ENCODE assay signal across 8 cellular contexts in genomic region chr3:114290911-114291901, GRCh38. TPM values are rescaled to one million over a fixed set of nuclear protein-coding genes. Genes with fewer than 3 reads are reported as not detected.
DNase-seq lines count a peak whose midpoint lies in the region; ATAC-seq and TF ChIP-seq lines count a peak whose summit lies in the region.

No MANE protein-coding gene starts in this region.

- DNase-seq in GM12864 (ENCODE audit: low read depth) (peak; percentile 78), H4 (ENCODE audit: low spot score) (peak; percentile 67), SK-N-SH (peak; percentile 70), left ventricle myocardium inferior (peak; percentile 33), gastrocnemius medialis (peak in 1 of 2 donors; percentile 27), NCI-H128 (lab: John Stamatoyannopoulos, UW; ENCODE audit: unreplicated experiment) (no peak)
- peak; percentile 93 for DNase-seq in activated naive CD4-positive, alpha-beta T cell treated with anti-CD3 and anti-CD28 coated beads for 36 hours

- POLR2A ChIA-PET in SK-N-SH (lab: Yijun Ruan, JAX): no interaction called here

- H3K4me1 ChIP-seq in KMS-11 (ENCODE audit: low read depth, poor library complexity, severe bottlenecking): peaks cover 34% of the 10 kb centered on the region
- no peaks in the 10 kb centered on the region for H3K4me1 ChIP-seq in SK-N-SH (ENCODE audit: control insufficient read depth in 1 of 2, insufficient read depth in 2 of 2, low read depth in 1 of 2, low read length in 1 of 2)
- H3K4me1 ChIP-seq in left ventricle myocardium inferior: no peaks in the 10 kb centered on the region
- H3K4me1 ChIP-seq in gastrocnemius medialis: no peaks in the 10 kb centered on the region

- peak; percentile 92 for TF ChIP-seq CTCF in GM12864 (IDR thresholded peaks at IDR 0.05; ENCODE audit: low read depth, low read length, missing control alignments)
- peak; percentile 98 for TF ChIP-seq CTCF in KMS-11 (conservative IDR thresholded peaks at IDR 0.05; ENCODE audit: low read depth, low read length)
- peak; percentile 70 for TF ChIP-seq CTCF in SK-N-SH (IDR thresholded peaks at IDR 0.05)
- TF ChIP-seq CTCF in left ventricle myocardium inferior (IDR thresholded peaks at IDR 0.05; ENCODE audit: borderline replicate concordance): peak; percentile 71
- TF ChIP-seq CTCF in gastrocnemius medialis (IDR thresholded peaks at IDR 0.05 in 4 of 5, conservative IDR thresholded peaks at IDR 0.05 in 1 of 5): peak; percentile 47 to 71 (median 65)

- H3K27ac Mint-ChIP-seq in activated naive CD4-positive, alpha-beta T cell treated with anti-CD3 and anti-CD28 coated beads for 36 hours: peak overlapping the region; percentile 85

- H3K4me2 ChIP-seq in KMS-11: peak overlapping the region; percentile 76
- no peak overlapping the region for H3K4me2 ChIP-seq in SK-N-SH

- no peaks in the 10 kb centered on the region for H3K36me3 ChIP-seq in KMS-11 (ENCODE audit: insufficient read depth)
- H3K36me3 ChIP-seq in SK-N-SH (replicated peaks in 1 of 2; ENCODE audit: control insufficient read depth in 1 of 2, insufficient read depth in 2 of 2, low read length in 1 of 2): no peaks in the 10 kb centered on the region
- H3K36me3 ChIP-seq in left ventricle myocardium inferior: no peaks in the 10 kb centered on the region
- H3K36me3 ChIP-seq in gastrocnemius medialis: no peaks in the 10 kb centered on the region

- peak in 1 of 2 donors; percentile 30 for ATAC-seq in gastrocnemius medialis

- H2AFZ ChIP-seq in KMS-11 (ENCODE audit: low read depth) (peak overlapping the region; percentile 80), SK-N-SH (ENCODE audit: low read depth) (no peak overlapping the region)

- intact Hi-C loops in activated naive CD4-positive, alpha-beta T cell treated with anti-CD3 and anti-CD28 coated beads for 36 hours (cut with micrococcal nuclease): loop anchor here (1.0 to 2.0 kb wide), 5 partner anchors 45 to 139 kb away; no protein-coding TSS in a partner anchor
- intact Hi-C loops in left ventricle myocardium inferior (cut with micrococcal nuclease) (no loop called here), gastrocnemius medialis (cut with DNase I; ENCODE audit: low total_unique reads) (no loop called here)

- no peaks in the 10 kb centered on the region for H3K9me3 ChIP-seq in SK-N-SH
- H3K9me3 ChIP-seq in left ventricle myocardium inferior (replicated peaks): no peaks in the 10 kb centered on the region
- no peaks in the 10 kb centered on the region for H3K9me3 ChIP-seq in gastrocnemius medialis

- peak; percentile 38 for TF ChIP-seq RAD21 in SK-N-SH (IDR thresholded peaks at IDR 0.05; ENCODE audit: low read length)

- no peaks in the 10 kb centered on the region for H3K27me3 Mint-ChIP-seq in activated naive CD4-positive, alpha-beta T cell treated with anti-CD3 and anti-CD28 coated beads for 36 hours (ENCODE audit: low read depth)

- no peaks in the 10 kb centered on the region for H3F3A ChIP-seq in SK-N-SH (replicated peaks; ENCODE audit: insufficient read depth)

- H3K9ac ChIP-seq in KMS-11 (peak overlapping the region; percentile 81), SK-N-SH (no peak overlapping the region)

- CTCF ChIA-PET in SK-N-SH (lab: Yijun Ruan, JAX): interaction anchor here (0.8 to 1.5 kb wide), 10 partner anchors 15 to 211 kb away, joined by 3 to 9 read pairs (median 4); no protein-coding TSS in a partner anchor
- CTCF ChIA-PET in activated naive CD4-positive, alpha-beta T cell treated with anti-CD3 and anti-CD28 coated beads for 36 hours (lab: Charles Lee): interaction anchor here (0.5 to 3.3 kb wide), 40 partner anchors 10 to 509 kb away, joined by 3 to 25 read pairs (median 5); no protein-coding TSS in a partner anchor

- H3K27ac ChIP-seq in KMS-11: peak overlapping the region; percentile 97
- H3K27ac ChIP-seq in SK-N-SH (ENCODE audit: low read depth in 2 of 2, low read length in 1 of 2): no peak overlapping the region
- H3K27ac ChIP-seq in left ventricle myocardium inferior (replicated peaks): no peak overlapping the region
- H3K27ac ChIP-seq in gastrocnemius medialis: no peak overlapping the region

- no peaks in the 10 kb centered on the region for H3K36me3 Mint-ChIP-seq in activated naive CD4-positive, alpha-beta T cell treated with anti-CD3 and anti-CD28 coated beads for 36 hours (ENCODE audit: low read depth)

- in situ Hi-C loops in gastrocnemius medialis (cut with MboI; ENCODE audit: low sequenced_read_pairs in 4 of 4): no loop called here

- peak overlapping the region; percentile 33 for H3K4me3 Mint-ChIP-seq in activated naive CD4-positive, alpha-beta T cell treated with anti-CD3 and anti-CD28 coated beads for 36 hours

- H4K20me1 ChIP-seq in KMS-11 (ENCODE audit: insufficient read depth) (no peaks in the 10 kb centered on the region), SK-N-SH (ENCODE audit: insufficient read depth) (no peaks in the 10 kb centered on the region)

- WGBS in SK-N-SH (ENCODE audit: low lambda C conversion rate): 66% methylated on average over 10 of the region's 23 CpGs

- TF ChIP-seq POLR2A in gastrocnemius medialis (IDR thresholded peaks at IDR 0.05): no peak

- H3K27me3 ChIP-seq in KMS-11 (ENCODE audit: insufficient read depth, low read depth): no peaks in the 10 kb centered on the region
- no peaks in the 10 kb centered on the region for H3K27me3 ChIP-seq in SK-N-SH (ENCODE audit: insufficient read depth)
- H3K27me3 ChIP-seq in left ventricle myocardium inferior (ENCODE audit: low read depth): no peaks in the 10 kb centered on the region
- no peaks in the 10 kb centered on the region for H3K27me3 ChIP-seq in gastrocnemius medialis

- H3K9me3 Mint-ChIP-seq in activated naive CD4-positive, alpha-beta T cell treated with anti-CD3 and anti-CD28 coated beads for 36 hours: no peaks in the 10 kb centered on the region

- TF ChIP-seq EP300 in SK-N-SH (IDR thresholded peaks at IDR 0.05; ENCODE audit: borderline replicate concordance in 1 of 2, low read depth in 1 of 2, low read length in 1 of 2): no peak

- H3K79me2 ChIP-seq in KMS-11 (ENCODE audit: insufficient read depth, low read depth): no peaks in the 10 kb centered on the region
- H3K79me2 ChIP-seq in SK-N-SH (ENCODE audit: insufficient read depth): no peaks in the 10 kb centered on the region

- H3K4me3 ChIP-seq in GM12864 (ENCODE audit: low read depth, low read length) (peak overlapping the region; percentile 12), KMS-11 (IDR thresholded peaks at IDR 0.05; ENCODE audit: insufficient read depth, low read depth, low read length) (peak overlapping the region; percentile 65), SK-N-SH (ENCODE audit: low read depth in 2 of 2, low read length in 1 of 2) (peak overlapping the region in 1 of 2 experiments; percentile 43; a peak in 1 of 4 replicates), left ventricle myocardium inferior (no peak overlapping the region), gastrocnemius medialis (no peak overlapping the region)

- H3K4me1 Mint-ChIP-seq in activated naive CD4-positive, alpha-beta T cell treated with anti-CD3 and anti-CD28 coated beads for 36 hours (ENCODE audit: low read depth): peaks cover 7% of the 10 kb centered on the region

- no peaks in the 10 kb centered on the region for H3K9me2 ChIP-seq in SK-N-SH

TF ChIP-seq in SK-N-SH, 30 proteins besides CTCF, POLR2A, EP300 and RAD21:
- TF ChIP-seq TAF1 (IDR thresholded peaks at IDR 0.05; ENCODE audit: borderline replicate concordance, low read depth, low read length) (no peak), SMC3 (IDR thresholded peaks at IDR 0.05; ENCODE audit: low read depth, low read length) (peak; percentile 38)

RNA-seq across cellular contexts. Expression of gene TIGIT, which starts 2.6 kb away (rescaled TPM):
- total RNA-seq in H4 (2014; rRNA removed; shearing (Covaris generic)): not detected in 2 replicates
- not detected in 2 replicates for polyA plus RNA-seq in SK-N-SH (2012; rRNA removed)
- not detected in 2 replicates for polyA plus RNA-seq in SK-N-SH (2012; cell fraction: cytosol; rRNA removed)
- not detected in 2 replicates for polyA plus RNA-seq in SK-N-SH (2012; cell fraction: nucleus; rRNA removed)
- total RNA-seq in activated naive CD4-positive, alpha-beta T cell treated with anti-CD3 and anti-CD28 coated beads for 36 hours: 1 to 10 TPM; 7.3 to 8.8 TPM
- not detected for total RNA-seq in left ventricle myocardium inferior
- not detected for total RNA-seq in gastrocnemius medialis

RNA-seq across cellular contexts. Expression of gene ZNF80, which starts 53.8 kb away (rescaled TPM):
- total RNA-seq in H4 (2014; rRNA removed; shearing (Covaris generic)): not detected in 2 replicates
- not detected in 2 replicates for polyA plus RNA-seq in SK-N-SH (2012; rRNA removed)
- not detected in 2 replicates for polyA plus RNA-seq in SK-N-SH (2012; cell fraction: cytosol; rRNA removed)
- not detected in 2 replicates for polyA plus RNA-seq in SK-N-SH (2012; cell fraction: nucleus; rRNA removed)
- under 1 TPM; 0.44 to 0.67 TPM for total RNA-seq in activated naive CD4-positive, alpha-beta T cell treated with anti-CD3 and anti-CD28 coated beads for 36 hours
- total RNA-seq in left ventricle myocardium inferior (not detected), gastrocnemius medialis (under 1 TPM in 1 of 4 donors, not detected in 3; 0.09 TPM)

Comparison
In these comparisons a context has a peak if more than half of its experiments do, and no peak if none do; other contexts are left out.
1. H3K4me3 ChIP-seq: peak in GM12864 (single experiment) and KMS-11 (single experiment); none in left ventricle myocardium inferior (single experiment) and gastrocnemius medialis (0 of 4).
2. Peak in every context shown above with its lines, with median percentiles within 50 percentile points of each other: CTCF ChIP-seq.